Comparison of ENCODE assay signal across 8 cellular contexts in the genomic region with DNA sequence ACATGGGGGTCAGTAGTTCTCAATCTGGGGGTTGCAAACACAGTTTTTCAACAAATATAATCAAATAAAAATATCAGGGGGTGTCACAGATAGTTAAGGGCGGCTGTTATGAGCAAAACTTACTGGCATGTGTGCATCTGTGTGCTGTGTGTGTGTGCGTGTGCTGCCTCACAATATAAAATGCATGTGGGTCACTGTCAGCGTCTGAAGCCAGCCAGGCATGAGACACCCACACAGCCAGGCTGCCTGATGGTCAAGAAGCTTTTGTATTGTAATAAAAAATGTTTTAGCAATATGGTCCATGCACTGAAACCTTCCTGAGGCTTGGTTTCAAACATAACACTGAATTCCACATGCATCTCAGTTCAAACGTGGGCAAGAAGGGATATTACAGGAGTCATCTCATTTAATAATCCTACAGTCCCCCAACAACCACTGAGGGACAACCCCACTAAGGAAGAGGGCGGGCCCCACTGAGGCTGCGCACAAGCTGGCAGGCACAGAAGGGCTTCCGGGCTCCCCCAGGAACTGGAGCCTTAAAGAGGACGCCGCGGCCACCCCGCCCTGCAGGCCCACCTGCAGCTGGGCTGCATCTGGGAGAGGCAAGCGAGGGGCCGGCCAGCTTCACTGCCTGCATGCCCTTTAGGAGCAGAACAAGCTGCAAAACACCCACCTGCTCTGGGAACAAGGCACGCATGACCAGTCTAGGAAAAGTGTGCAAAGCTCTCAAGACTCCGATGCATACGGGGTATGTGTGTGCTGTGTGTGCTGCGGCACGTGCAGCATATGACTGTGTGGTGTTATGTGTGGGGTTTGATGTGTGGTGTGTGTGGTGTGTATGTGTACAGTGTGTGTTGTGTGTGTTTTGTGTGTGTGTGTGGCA. TPM values are rescaled to one million over a fixed set of nuclear protein-coding genes. Genes with fewer than 3 reads are reported as not detected.
A peak's percentile ranks its signal among the peaks of the same experiment; 100 is the strongest.
DNase-seq lines count a peak whose midpoint lies in the region; ATAC-seq and TF ChIP-seq lines count a peak whose summit lies in the region.

No MANE protein-coding gene starts in this region.

- intact Hi-C loops in IMR-90 (cut with micrococcal nuclease) (no loop called here), posterior vena cava (cut with DNase I) (no loop called here), sigmoid colon (cut with DNase I) (no loop called here)

- H2AFZ ChIP-seq in IMR-90 (replicated peaks; ENCODE audit: low read length, poor library complexity): no peak overlapping the region

- peak overlapping the region; percentile 57 for H2AK9ac ChIP-seq in IMR-90 (replicated peaks; ENCODE audit: low read depth, low read length, poor library complexity)

- peak overlapping the region; percentile 72 to 95 (median 89) for H3K4me2 ChIP-seq in BLaER1 treated with 17β-estradiol and CSF1 and Interleukin-3, amounts not matched to agents 10 nM and 100 nM
- no peak overlapping the region for H3K4me2 ChIP-seq in IMR-90 (ENCODE audit: low read depth, low read length)

- no peak overlapping the region for H2BK120ac ChIP-seq in IMR-90 (ENCODE audit: low read depth, low read length)

- no peaks in the 10 kb centered on the region for H3K27me3 ChIP-seq in BLaER1 treated with 17β-estradiol and CSF1 and Interleukin-3, amounts not matched to agents 10 nM and 100 nM
- H3K27me3 ChIP-seq in IMR-90 (ENCODE audit: control insufficient read depth, insufficient read depth, low read length): no peaks in the 10 kb centered on the region
- no peaks in the 10 kb centered on the region for H3K27me3 ChIP-seq in BE2C
- no peaks in the 10 kb centered on the region for H3K27me3 ChIP-seq in sigmoid colon

- H3K9ac ChIP-seq in BLaER1 treated with 17β-estradiol and CSF1 and Interleukin-3, amounts not matched to agents 10 nM and 100 nM: peak overlapping the region in 7 of 11 experiments; percentile 12 to 52 (median 29); a peak in 9 of 22 replicates
- H3K9ac ChIP-seq in IMR-90 (ENCODE audit: low read depth, low read length): no peak overlapping the region

- H3K27ac ChIP-seq in BLaER1 treated with 17β-estradiol and CSF1 and Interleukin-3, amounts not matched to agents 10 nM and 100 nM: peak overlapping the region in 6 of 11 experiments; percentile 0 to 32 (median 6); a peak in 5 of 22 replicates
- H3K27ac ChIP-seq in IMR-90 (ENCODE audit: insufficient read depth, low read length): no peak overlapping the region
- no peak overlapping the region for H3K27ac ChIP-seq in sigmoid colon

- H2AK5ac ChIP-seq in IMR-90 (ENCODE audit: low read depth, low read length): peak overlapping the region; percentile 5

- in situ Hi-C loops in IMR-90 (cut with MboI; ENCODE audit: low sequenced_read_pairs): no loop called here

- H3K4ac ChIP-seq in IMR-90 (ENCODE audit: low read depth, low read length): no peak overlapping the region

- H3K18ac ChIP-seq in IMR-90 (ENCODE audit: low read depth, low read length): no peak overlapping the region

- BruUV-seq in IMR-90 (replicated peaks; lab: Mats Ljungman, UMichigan): no TSS peak

- H3K23ac ChIP-seq in IMR-90 (ENCODE audit: low read depth, low read length): no peak overlapping the region

- no peak overlapping the region for H4K8ac ChIP-seq in IMR-90 (ENCODE audit: low read depth in 2 of 2, low read length in 2 of 2)

- peak overlapping the region in 8 of 10 experiments; percentile 8 to 67 (median 42); a peak in 13 of 20 replicates for H3K4me3 ChIP-seq in BLaER1 treated with 17β-estradiol and CSF1 and Interleukin-3, amounts not matched to agents 10 nM and 100 nM
- no peak overlapping the region for H3K4me3 ChIP-seq in IMR-90 (ENCODE audit: insufficient read depth, low read depth, low read length)
- H3K4me3 ChIP-seq in BE2C (ENCODE audit: low read depth, low read length): no peak overlapping the region
- peak overlapping the region in 1 of 4 donors; percentile 10 for H3K4me3 ChIP-seq in sigmoid colon

- peaks cover 0 to 31% (median 6%) of the 10 kb centered on the region in 11 experiments; a peak in 7 of 22 replicates for H4K20me1 ChIP-seq in BLaER1 treated with 17β-estradiol and CSF1 and Interleukin-3, amounts not matched to agents 10 nM and 100 nM
- H4K20me1 ChIP-seq in IMR-90 (ENCODE audit: insufficient read depth, low read length): no peaks in the 10 kb centered on the region

- CTCF ChIA-PET in IMR-90 (lab: Yijun Ruan, JAX): no interaction called here

- no peak for TF ChIP-seq RAD21 in IMR-90 (IDR thresholded peaks at IDR 0.05; ENCODE audit: low read length)

- TF ChIP-seq CTCF in IMR-90 (conservative IDR thresholded peaks at IDR 0.05; ENCODE audit: low read depth, low read length): no peak
- no peak for TF ChIP-seq CTCF in BE2C (IDR thresholded peaks at IDR 0.05; ENCODE audit: low read depth, low read length)
- no peak for TF ChIP-seq CTCF in sigmoid colon (IDR thresholded peaks at IDR 0.05)

- H4K5ac ChIP-seq in IMR-90 (ENCODE audit: low read depth, low read length): no peak overlapping the region

- POLR2A ChIA-PET in IMR-90 (lab: Charles Lee; ENCODE audit: unreplicated experiment): no interaction called here

- dilution Hi-C loops in IMR-90 (cut with HindIII; ENCODE audit: low sequenced_read_pairs, unreplicated experiment): no loop called here

- no peak for DNase-seq in IMR-90
- peak; percentile 74 for DNase-seq in activated gamma-delta T cell treated with Interleukin-2 at 50 U/mL for 16 hours
- peak; percentile 74 for DNase-seq in posterior vena cava (ENCODE audit: low spot score)
- no peak for DNase-seq in BE2C
- no peak for DNase-seq in NCI-H774 (lab: John Stamatoyannopoulos, UW)
- DNase-seq in sigmoid colon: no peak

- peak overlapping the region; percentile 77 for H2BK5ac ChIP-seq in IMR-90 (ENCODE audit: low read depth, low read length, poor library complexity, severe bottlenecking)

- TF ChIP-seq POLR2A in IMR-90 (IDR thresholded peaks at IDR 0.05; ENCODE audit: low read depth, low read length) (no peak), sigmoid colon (IDR thresholded peaks at IDR 0.05) (no peak)

- no peak overlapping the region for H3K56ac ChIP-seq in IMR-90 (ENCODE audit: extremely low read depth, insufficient read depth, low read length)

- peaks cover 7% of the 10 kb centered on the region; the same call in 1 of the 2 replicates for H3K9me1 ChIP-seq in IMR-90 (ENCODE audit: insufficient read depth, low read length)

- H3K14ac ChIP-seq in IMR-90 (replicated peaks; ENCODE audit: low read depth, low read length): no peak overlapping the region

- peaks cover 14 to 44% (median 20%) of the 10 kb centered on the region in 11 experiments for H3K9me3 ChIP-seq in BLaER1 treated with 17β-estradiol and CSF1 and Interleukin-3, amounts not matched to agents 10 nM and 100 nM (replicated peaks in 1 of 11)
- H3K9me3 ChIP-seq in IMR-90 (ENCODE audit: control insufficient read depth, insufficient read depth, low read length): peaks cover 4% of the 10 kb centered on the region; the same call in 1 of the 2 replicates
- no peaks in the 10 kb centered on the region for H3K9me3 ChIP-seq in BE2C
- H3K9me3 ChIP-seq in sigmoid colon: peaks cover 0 to 4% (median 2%) of the 10 kb centered on the region in 4 donors

- H3K4me1 ChIP-seq in BLaER1 treated with 17β-estradiol and CSF1 and Interleukin-3, amounts not matched to agents 10 nM and 100 nM: peaks cover 40 to 61% (median 52%) of the 10 kb centered on the region in 10 experiments
- H3K4me1 ChIP-seq in IMR-90 (ENCODE audit: control insufficient read depth, insufficient read depth, low read length) (no peaks in the 10 kb centered on the region; the same call in 1 of the 2 replicates), BE2C (no peaks in the 10 kb centered on the region), sigmoid colon (no peaks in the 10 kb centered on the region)

- H3K79me1 ChIP-seq in IMR-90 (ENCODE audit: low read depth in 1 of 2, low read length in 2 of 2): peaks cover 0 to 4% of the 10 kb centered on the region in 2 experiments; a peak in 1 of 4 replicates

- no peak overlapping the region for H2BK20ac ChIP-seq in IMR-90 (ENCODE audit: low read depth, low read length)

- H4K91ac ChIP-seq in IMR-90 (ENCODE audit: insufficient read depth, low read depth, low read length): no peak overlapping the region

- TF ChIP-seq EP300 in sigmoid colon (IDR thresholded peaks at IDR 0.05): no peak

- WGBS in IMR-90 (ENCODE audit: extremely low coverage in 2 of 2, insufficient read length in 1 of 2), 2 experiments: 93% methylated on average over 4 of the region's 18 CpGs; no CpG with 5 or more reads in 1 of the 2 experiments
- 47 to 84% methylated on average over 18 of the region's 18 CpGs for WGBS in sigmoid colon, 2 donors

- H2BK15ac ChIP-seq in IMR-90 (ENCODE audit: low read depth, low read length): peak overlapping the region; percentile 52; the same call in 1 of the 3 replicates

- peak; percentile 63 for ATAC-seq in GM21381 (IDR thresholded peaks at IDR 0.05; ENCODE audit: unreplicated experiment)
- ATAC-seq in IMR-90 (ENCODE audit: low read depth): no peak

- peaks cover 0 to 47% (median 14%) of the 10 kb centered on the region in 11 experiments; a peak in 16 of 22 replicates for H3K36me3 ChIP-seq in BLaER1 treated with 17β-estradiol and CSF1 and Interleukin-3, amounts not matched to agents 10 nM and 100 nM
- peaks cover 3% of the 10 kb centered on the region; the same call in 1 of the 2 replicates for H3K36me3 ChIP-seq in IMR-90 (ENCODE audit: control insufficient read depth, insufficient read depth, low read length)
- H3K36me3 ChIP-seq in BE2C: no peaks in the 10 kb centered on the region
- no peaks in the 10 kb centered on the region for H3K36me3 ChIP-seq in sigmoid colon

TF ChIP-seq in IMR-90, 13 proteins besides CTCF, POLR2A, EP300 and RAD21:
- TF ChIP-seq MAZ (IDR thresholded peaks at IDR 0.05; ENCODE audit: borderline replicate concordance, low read depth, low read length): no peak

RNA-seq across cellular contexts. Expression of a gene that starts 14.1 kb away (rescaled TPM):
- total RNA-seq in IMR-90 (2012; rRNA removed): 0.56 and 0.90 TPM in 2 replicates
- 1.1 and 1.5 TPM in 2 replicates for polyA plus RNA-seq in IMR-90 (2012; rRNA removed)
- polyA plus RNA-seq in IMR-90 (2012; cell fraction: cytosol; rRNA removed): 0.82 and 1.2 TPM in 2 replicates
- polyA plus RNA-seq in IMR-90 (2012; cell fraction: nucleus; rRNA removed; ENCODE audit: low replicate concordance): 6.2 and 6.8 TPM in 2 replicates
- total RNA-seq in posterior vena cava: 10 to 100 TPM; 10.0 to 14.1 TPM
- polyA plus RNA-seq in BE2C (2012; ENCODE audit: insufficient read depth, insufficient read length, low read depth): 5.2 TPM
- total RNA-seq in sigmoid colon: 10 to 100 TPM in 1 of 4 donors, 1 to 10 TPM in 3; 4.6 to 13.0 (median 7.0) TPM
- polyA plus RNA-seq in sigmoid colon: 10 to 100 TPM in 1 of 3 donors, 1 to 10 TPM in 2; 1.4 to 35.1 (median 3.6) TPM

Comparison
In these comparisons a context has a peak if more than half of its experiments do, and no peak if none do; other contexts are left out.
1. H3K27ac ChIP-seq: peak in BLaER1 treated with 17β-estradiol and CSF1 and Interleukin-3, amounts not matched to agents 10 nM and 100 nM (6 of 11); none in IMR-90 (single experiment) and sigmoid colon (0 of 4).
2. H3K4me3 ChIP-seq: peak in BLaER1 treated with 17β-estradiol and CSF1 and Interleukin-3, amounts not matched to agents 10 nM and 100 nM (8 of 10); none in IMR-90 (single experiment) and BE2C (single experiment).
3. DNase-seq: peak in activated gamma-delta T cell treated with Interleukin-2 at 50 U/mL for 16 hours (single experiment) and posterior vena cava (single experiment); none in IMR-90 (single experiment), BE2C (single experiment), NCI-H774 (single experiment) and sigmoid colon (single experiment).